Comparison of ENCODE assay signal across 7 cellular contexts in genomic region chr1:185647597-185648267, GRCh38.
DNase-seq lines count a peak whose midpoint lies in the region; ATAC-seq, FAIRE-seq and TF ChIP-seq lines count a peak whose summit lies in the region.
"Not testable (repeated sequence)": the region's sequence is repeated elsewhere in the genome, so short reads cannot be mapped to it uniquely, and the experiment has no call there.

No MANE protein-coding gene starts in this region.

- H3K4me3 Mint-ChIP-seq in T-helper 17 cell, result peak overlapping the region; percentile 31
- H3K4me3 Mint-ChIP-seq in activated naive CD4-positive, alpha-beta T cell treated with anti-CD3 and anti-CD28 coated beads, Interleukin-2, amount 10 ng/mL, durations not matched to agents 7 days and 5 days; neural progenitor cell: not testable (repeated sequence)

- not testable (repeated sequence) for H3K27me3 Mint-ChIP-seq in T-helper 17 cell; activated naive CD4-positive, alpha-beta T cell treated with anti-CD3 and anti-CD28 coated beads, Interleukin-2, amount 10 ng/mL, durations not matched to agents 7 days and 5 days; neural progenitor cell (ENCODE audit: insufficient read depth, low read depth)

- CTCF ChIA-PET in activated naive CD4-positive, alpha-beta T cell treated with anti-CD3 and anti-CD28 coated beads, Interleukin-2, amount 10 ng/mL, durations not matched to agents 7 days and 5 days (lab: Charles Lee), result interaction anchor here (1.0 to 1.4 kb wide), 2 partner anchors 16 to 23 kb away, joined by 3 to 6 read pairs; no protein-coding TSS in a partner anchor

- H3F3A ChIP-seq in neural progenitor cell (ENCODE audit: low read depth), result peaks cover 23% of the 10 kb centered on the region

- peak; percentile 14 for DNase-seq in EL
- peak; percentile 20 for DNase-seq in Jurkat, Clone E6-1 (ENCODE audit: low read depth, low spot score)
- not testable (repeated sequence) for DNase-seq in T-helper 17 cell; activated naive CD4-positive, alpha-beta T cell treated with anti-CD3 and anti-CD28 coated beads, Interleukin-2, amount 10 ng/mL, durations not matched to agents 7 days and 5 days; colonic mucosa; kidney; neural progenitor cell (ENCODE audit: low spot score)

- H3K4me3 ChIP-seq in Jurkat, Clone E6-1 (ENCODE audit: low read length); colonic mucosa; kidney (ENCODE audit: low read length in 2 of 2); neural progenitor cell: not testable (repeated sequence)

- H3K4me1 ChIP-seq in colonic mucosa, result not testable (repeated sequence)
- peaks cover 3 to 21% of the 10 kb centered on the region in 2 donors for H3K4me1 ChIP-seq in kidney (ENCODE audit: control insufficient read depth in 1 of 2, insufficient read depth in 1 of 2, low read depth in 1 of 2, low read length in 2 of 2)
- peaks cover 22% of the 10 kb centered on the region for H3K4me1 ChIP-seq in neural progenitor cell

- not testable (repeated sequence) for H3K9me3 ChIP-seq in T-helper 17 cell (ENCODE audit: control insufficient read depth, low read length, poor library complexity, severe bottlenecking); colonic mucosa; kidney (ENCODE audit: control insufficient read depth in 1 of 2, low read length in 2 of 2); neural progenitor cell (ENCODE audit: low read depth)

- peaks cover 23% of the 10 kb centered on the region for H3K9me3 Mint-ChIP-seq in activated naive CD4-positive, alpha-beta T cell treated with anti-CD3 and anti-CD28 coated beads, Interleukin-2, amount 10 ng/mL, durations not matched to agents 7 days and 5 days
- peaks cover 27% of the 10 kb centered on the region for H3K9me3 Mint-ChIP-seq in neural progenitor cell

- H3K27ac ChIP-seq in colonic mucosa (peak overlapping the region; percentile 58), kidney (ENCODE audit: low read depth in 2 of 2, low read length in 2 of 2) (peak overlapping the region; percentile 9 to 34)
- H3K27ac ChIP-seq in neural progenitor cell, result not testable (repeated sequence)

- TF ChIP-seq CTCF in colonic mucosa (IDR thresholded peaks at IDR 0.05); kidney (IDR thresholded peaks at IDR 0.05; ENCODE audit: borderline replicate concordance, extremely low read depth, insufficient read depth); neural progenitor cell (IDR thresholded peaks at IDR 0.05): not testable (repeated sequence)

- not testable (repeated sequence) for FAIRE-seq in kidney (lab: Jason Lieb, UNC)

- H4K20me1 ChIP-seq in neural progenitor cell (ENCODE audit: low read depth), result not testable (repeated sequence)

- ATAC-seq in T-helper 17 cell, result not testable (repeated sequence)

- not testable (repeated sequence) for H3K36me3 ChIP-seq in colonic mucosa; kidney (ENCODE audit: control insufficient read depth in 1 of 2, insufficient read depth in 2 of 2, low read length in 2 of 2); neural progenitor cell

- H3K9ac ChIP-seq in colonic mucosa (ENCODE audit: low read depth in 2 of 2, low read length in 2 of 2); kidney (ENCODE audit: low read length in 2 of 2); neural progenitor cell: not testable (repeated sequence)

- intact Hi-C loops in colonic mucosa (cut with DNase I); kidney (cut with DNase I): not testable (repeated sequence)

- not testable (repeated sequence) for H3K4me2 ChIP-seq in neural progenitor cell

- peaks cover 17% of the 10 kb centered on the region for H3K4me1 Mint-ChIP-seq in T-helper 17 cell
- H3K4me1 Mint-ChIP-seq in activated naive CD4-positive, alpha-beta T cell treated with anti-CD3 and anti-CD28 coated beads, Interleukin-2, amount 10 ng/mL, durations not matched to agents 7 days and 5 days, result peaks cover 19% of the 10 kb centered on the region
- H3K4me1 Mint-ChIP-seq in neural progenitor cell, result peaks cover 30% of the 10 kb centered on the region

- not testable (repeated sequence) for H3K36me3 Mint-ChIP-seq in T-helper 17 cell (ENCODE audit: low read depth); activated naive CD4-positive, alpha-beta T cell treated with anti-CD3 and anti-CD28 coated beads, Interleukin-2, amount 10 ng/mL, durations not matched to agents 7 days and 5 days; neural progenitor cell

- H2AFZ ChIP-seq in neural progenitor cell (replicated peaks), result not testable (repeated sequence)

- not testable (repeated sequence) for H3K27me3 ChIP-seq in colonic mucosa, neural progenitor cell

- peak overlapping the region; percentile 77 for H3K27ac Mint-ChIP-seq in T-helper 17 cell
- peak overlapping the region; percentile 25 for H3K27ac Mint-ChIP-seq in activated naive CD4-positive, alpha-beta T cell treated with anti-CD3 and anti-CD28 coated beads, Interleukin-2, amount 10 ng/mL, durations not matched to agents 7 days and 5 days
- peak overlapping the region; percentile 37 for H3K27ac Mint-ChIP-seq in neural progenitor cell

- H3K79me2 ChIP-seq in neural progenitor cell (ENCODE audit: low read depth), result not testable (repeated sequence)

Comparison
In these comparisons a context has a peak if more than half of its experiments do, and no peak if none do; other contexts are left out.
1. H3K27ac Mint-ChIP-seq: peak in every context shown above with its lines; median percentile 77 in T-helper 17 cell; 37 in neural progenitor cell; 25 in activated naive CD4-positive, alpha-beta T cell treated with anti-CD3 and anti-CD28 coated beads, Interleukin-2, amount 10 ng/mL, durations not matched to agents 7 days and 5 days.